27 cellular contexts compared by ENCODE assay signal in genomic region chr6:68333444-68333843, GRCh38.
DNase-seq lines count a peak whose midpoint lies in the region; ATAC-seq and TF ChIP-seq lines count a peak whose summit lies in the region.
"Had no signal": no experiment of that assay in that cellular context is flagged by ENCODE, and none has a peak within 500 bp of the region (broad histone marks: within the 10 kb centered on the region; RNA-seq: fewer than 3 reads in every experiment).

No MANE protein-coding gene starts in this region.

- no peaks in the 10 kb centered on the region for H3K36me3 Mint-ChIP-seq in activated CD4-positive, alpha-beta T cell treated with anti-CD3 and anti-CD28 coated beads for 36 hours (ENCODE audit: low read depth)
- H3K36me3 Mint-ChIP-seq: IgD-negative memory B cell, immature natural killer cell had no signal

- POLR2A ChIA-PET in activated CD4-positive, alpha-beta T cell treated with anti-CD3 and anti-CD28 coated beads for 36 hours (lab: Charles Lee) = no interaction called here

- DNase-seq in BE2C (peak; percentile 89), H4 (ENCODE audit: low spot score) (peak; percentile 11), NCI-H69 (lab: John Stamatoyannopoulos, UW) (peak; percentile 64), fibroblast of villous mesenchyme (ENCODE audit: low read depth) (peak; percentile 1), GM19240 (ENCODE audit: insufficient read length, low spot score) (no peak)
- DNase-seq in activated CD4-positive, alpha-beta T cell treated with anti-CD3 and anti-CD28 coated beads for 36 hours = no peak
- DNase-seq: activated CD4-positive, alpha-beta memory T cell treated with anti-CD3 and anti-CD28 coated beads, Interleukin-2, amount 10 ng/mL, durations not matched to agents 7 days and 5 days; activated CD4-positive, alpha-beta T cell treated with anti-CD3 and anti-CD28 coated beads for 1 hour; activated CD8-positive, alpha-beta memory T cell treated with anti-CD3 and anti-CD28 coated beads, Interleukin-2, amount 50 U/mL, for 4 hours; activated naive CD4-positive, alpha-beta T cell; DND-41; effector CD4-positive, alpha-beta T cell; immature natural killer cell; left cardiac atrium; mammary epithelial cell; NCI-H2081 treated with DMSO at 0.1 percent for 48 hours; NCI-H510A treated with DMSO at 0.1 percent for 48 hours; Peyer's patch; SHP77; stimulated activated CD4-positive, alpha-beta T cell treated with anti-CD3 and anti-CD28 coated beads, Interleukin-15, amount 100 ng/mL, for 24 hours; stimulated activated CD4-positive, alpha-beta T cell treated with anti-CD3 and anti-CD28 coated beads, Interleukin-4, amount 100 ng/mL, for 4 hours; SW 1271; tibial artery had no signal

- no peak overlapping the region for H3K4me3 ChIP-seq in BE2C (ENCODE audit: low read depth, low read length)
- no peak overlapping the region for H3K4me3 ChIP-seq in fibroblast of villous mesenchyme (ENCODE audit: low read depth, low read length)
- H3K4me3 ChIP-seq: gastroesophageal sphincter, Peyer's patch, tibial artery had no signal

- H3K9me3 ChIP-seq in BE2C = no peaks in the 10 kb centered on the region
- H3K9me3 ChIP-seq: gastroesophageal sphincter, Peyer's patch, tibial artery had no signal

- no peak overlapping the region for H3K27ac Mint-ChIP-seq in activated CD4-positive, alpha-beta T cell treated with anti-CD3 and anti-CD28 coated beads for 36 hours
- H3K27ac Mint-ChIP-seq: activated CD4-positive, alpha-beta memory T cell treated with anti-CD3 and anti-CD28 coated beads, Interleukin-2, amount 10 ng/mL, durations not matched to agents 7 days and 5 days; IgD-negative memory B cell; immature natural killer cell; nephron had no signal

- no peak for TF ChIP-seq CTCF in BE2C (IDR thresholded peaks at IDR 0.05; ENCODE audit: low read depth, low read length)
- TF ChIP-seq CTCF in fibroblast of villous mesenchyme (IDR thresholded peaks at IDR 0.05; ENCODE audit: insufficient read depth, low read depth, low read length) = no peak

- CTCF ChIA-PET in activated CD4-positive, alpha-beta T cell treated with anti-CD3 and anti-CD28 coated beads for 36 hours (lab: Charles Lee) = no interaction called here

- H3K4me1 Mint-ChIP-seq in activated CD4-positive, alpha-beta T cell treated with anti-CD3 and anti-CD28 coated beads for 36 hours = no peaks in the 10 kb centered on the region
- H3K4me1 Mint-ChIP-seq: activated CD4-positive, alpha-beta memory T cell treated with anti-CD3 and anti-CD28 coated beads, Interleukin-2, amount 10 ng/mL, durations not matched to agents 7 days and 5 days; IgD-negative memory B cell; immature natural killer cell; nephron had no signal

- H3K9me3 Mint-ChIP-seq in activated CD4-positive, alpha-beta T cell treated with anti-CD3 and anti-CD28 coated beads for 36 hours (ENCODE audit: low read depth) = peaks cover 2% of the 10 kb centered on the region
- H3K9me3 Mint-ChIP-seq: activated CD4-positive, alpha-beta memory T cell treated with anti-CD3 and anti-CD28 coated beads, Interleukin-2, amount 10 ng/mL, durations not matched to agents 7 days and 5 days; IgD-negative memory B cell; nephron had no signal

- no peaks in the 10 kb centered on the region for H3K27me3 Mint-ChIP-seq in activated CD4-positive, alpha-beta T cell treated with anti-CD3 and anti-CD28 coated beads for 36 hours
- H3K27me3 Mint-ChIP-seq: activated CD4-positive, alpha-beta memory T cell treated with anti-CD3 and anti-CD28 coated beads, Interleukin-2, amount 10 ng/mL, durations not matched to agents 7 days and 5 days; IgD-negative memory B cell had no signal

- H3K4me1 ChIP-seq in BE2C = peaks cover 6% of the 10 kb centered on the region
- H3K4me1 ChIP-seq: gastroesophageal sphincter, Peyer's patch, tibial artery had no signal

- intact Hi-C loops in activated CD4-positive, alpha-beta T cell treated with anti-CD3 and anti-CD28 coated beads for 36 hours (cut with DNase I, micrococcal nuclease) = no loop called here

- no peak for ATAC-seq in HG02763 (IDR thresholded peaks at IDR 0.05; ENCODE audit: unreplicated experiment)
- no peak for ATAC-seq in activated CD4-positive, alpha-beta T cell treated with anti-CD3 and anti-CD28 coated beads for 36 hours
- ATAC-seq: gastroesophageal sphincter, left cardiac atrium had no signal

- no peak overlapping the region for H3K4me3 Mint-ChIP-seq in activated CD4-positive, alpha-beta T cell treated with anti-CD3 and anti-CD28 coated beads for 36 hours
- H3K4me3 Mint-ChIP-seq: activated CD4-positive, alpha-beta memory T cell treated with anti-CD3 and anti-CD28 coated beads, Interleukin-2, amount 10 ng/mL, durations not matched to agents 7 days and 5 days; IgD-negative memory B cell; immature natural killer cell; nephron had no signal

- H3K36me3 ChIP-seq in BE2C = no peaks in the 10 kb centered on the region
- H3K36me3 ChIP-seq: gastroesophageal sphincter, Peyer's patch, tibial artery had no signal

- H3K27me3 ChIP-seq in BE2C = no peaks in the 10 kb centered on the region
- H3K27me3 ChIP-seq: gastroesophageal sphincter, Peyer's patch, tibial artery had no signal

Comparison
In these comparisons a context has a peak if more than half of its experiments do, and no peak if none do; other contexts are left out.
1. DNase-seq: peak in BE2C (single experiment), H4 (single experiment), NCI-H69 (single experiment) and fibroblast of villous mesenchyme (single experiment); none in GM19240 (single experiment) and activated CD4-positive, alpha-beta T cell treated with anti-CD3 and anti-CD28 coated beads for 36 hours (single experiment).